In genomic region chr2:213022987-213023386, GRCh38 we compare ENCODE assay signal across 10 cellular contexts.
DNase-seq lines count a peak whose midpoint lies in the region; ATAC-seq and TF ChIP-seq lines count a peak whose summit lies in the region.
"Had no signal": no experiment of that assay in that cellular context is flagged by ENCODE, and none has a peak within 500 bp of the region (broad histone marks: within the 10 kb centered on the region; RNA-seq: fewer than 3 reads in every experiment).

No MANE protein-coding gene starts in this region.

- H3K27ac ChIP-seq in adrenal gland (no peak overlapping the region), psoas muscle (no peak overlapping the region)
- H3K27ac ChIP-seq: BLaER1 treated with 17β-estradiol and CSF1 and Interleukin-3, amounts not matched to agents 10 nM and 100 nM; VCaP had no signal

- no peak for TF ChIP-seq CTCF in GM12865 (IDR thresholded peaks at IDR 0.05; ENCODE audit: insufficient read depth, low read depth, low read length, missing control alignments)
- TF ChIP-seq CTCF in adrenal gland (IDR thresholded peaks at IDR 0.05) = no peak
- TF ChIP-seq CTCF in psoas muscle (IDR thresholded peaks at IDR 0.05) = no peak

- no peak for TF ChIP-seq POLR2A in adrenal gland (IDR thresholded peaks at IDR 0.05)

- no peaks in the 10 kb centered on the region for H3K4me1 ChIP-seq in adrenal gland (replicated peaks in 1 of 2)
- no peaks in the 10 kb centered on the region for H3K4me1 ChIP-seq in psoas muscle

- peak; percentile 73 for ATAC-seq in GM19328 (IDR thresholded peaks at IDR 0.05; ENCODE audit: unreplicated experiment)
- peak; percentile 72 for ATAC-seq in HG02763 (IDR thresholded peaks at IDR 0.05; ENCODE audit: unreplicated experiment)
- ATAC-seq in HG03558 (IDR thresholded peaks at IDR 0.05; ENCODE audit: extremely low read depth, unreplicated experiment) = peak; percentile 61
- ATAC-seq in psoas muscle = no peak

- WGBS in adrenal gland, 4 donors = 74 to 84% (median 83%) methylated on average over 2 of the region's 2 CpGs
- 15 to 26% (median 16%) methylated on average over 2 of the region's 2 CpGs for WGBS in psoas muscle, 3 donors

- peak overlapping the region; percentile 97 for H3K4me3 ChIP-seq in GM12865 (ENCODE audit: low read depth, low read length)
- no peak overlapping the region for H3K4me3 ChIP-seq in adrenal gland
- H3K4me3 ChIP-seq in psoas muscle = no peak overlapping the region
- H3K4me3 ChIP-seq: BLaER1 treated with 17β-estradiol and CSF1 and Interleukin-3, amounts not matched to agents 10 nM and 100 nM had no signal

- no peaks in the 10 kb centered on the region for H3K9me3 ChIP-seq in adrenal gland (replicated peaks in 1 of 3)
- no peaks in the 10 kb centered on the region for H3K9me3 ChIP-seq in psoas muscle
- H3K9me3 ChIP-seq: BLaER1 treated with 17β-estradiol and CSF1 and Interleukin-3, amounts not matched to agents 10 nM and 100 nM had no signal

- no peaks in the 10 kb centered on the region for H3K27me3 ChIP-seq in adrenal gland
- H3K27me3 ChIP-seq in psoas muscle (ENCODE audit: insufficient read depth in 3 of 3, low read length in 2 of 3) = no peaks in the 10 kb centered on the region
- H3K27me3 ChIP-seq: BLaER1 treated with 17β-estradiol and CSF1 and Interleukin-3, amounts not matched to agents 10 nM and 100 nM had no signal

- DNase-seq in GM12865 (ENCODE audit: low read depth) (peak; percentile 78), adrenal gland (no peak), psoas muscle (no peak), NOMO-1 (lab: John Stamatoyannopoulos, UW; ENCODE audit: unreplicated experiment in 2 of 2) (no peak), hepatic stellate cell (ENCODE audit: low spot score) (no peak)

- H3K36me3 ChIP-seq in adrenal gland (replicated peaks in 1 of 2) (no peaks in the 10 kb centered on the region), psoas muscle (ENCODE audit: insufficient read depth in 1 of 2, low read depth in 1 of 2) (peaks cover 0 to 7% of the 10 kb centered on the region in 2 donors)

- intact Hi-C loops in adrenal gland (cut with DNase I) = no loop called here
- intact Hi-C loops in psoas muscle (cut with DNase I) = no loop called here

Comparison
In these comparisons a context has a peak if more than half of its experiments do, and no peak if none do; other contexts are left out.
1. ATAC-seq: peak in GM19328 (single experiment), HG02763 (single experiment) and HG03558 (single experiment); none in psoas muscle (0 of 4).